In genomic region chr7:128387663-128388485, GRCh38 we compare ENCODE assay signal across 9 cellular contexts. TPM values are rescaled to one million over a fixed set of nuclear protein-coding genes. Genes with fewer than 3 reads are reported as not detected.
DNase-seq lines count a peak whose midpoint lies in the region; ATAC-seq and TF ChIP-seq lines count a peak whose summit lies in the region.
"Had no signal": no experiment of that assay in that cellular context is flagged by ENCODE, and none has a peak within 500 bp of the region (broad histone marks: within the 10 kb centered on the region; RNA-seq: fewer than 3 reads in every experiment).

No MANE protein-coding gene starts in this region.

- ATAC-seq in GM21360 (IDR thresholded peaks at IDR 0.05; ENCODE audit: unreplicated experiment), result peak; percentile 69
- ATAC-seq in aorta (ENCODE audit: low FRiP score), result peak; percentile 92

- H3K36me3 Mint-ChIP-seq in activated naive CD4-positive, alpha-beta T cell treated with anti-CD3 and anti-CD28 coated beads, Interleukin-2, amount 10 ng/mL, durations not matched to agents 7 days and 5 days, result peaks cover 2% of the 10 kb centered on the region

- H3K36me3 ChIP-seq in aorta (ENCODE audit: control insufficient read depth in 1 of 2, insufficient read depth in 2 of 2, low read length in 1 of 2), result no peaks in the 10 kb centered on the region

- H3K4me1 Mint-ChIP-seq in activated naive CD4-positive, alpha-beta T cell treated with anti-CD3 and anti-CD28 coated beads, Interleukin-2, amount 10 ng/mL, durations not matched to agents 7 days and 5 days, result no peaks in the 10 kb centered on the region

- H3K27me3 Mint-ChIP-seq in activated naive CD4-positive, alpha-beta T cell treated with anti-CD3 and anti-CD28 coated beads, Interleukin-2, amount 10 ng/mL, durations not matched to agents 7 days and 5 days, result peaks cover 42% of the 10 kb centered on the region

- H3K4me1 ChIP-seq in aorta (ENCODE audit: control insufficient read depth in 1 of 2, insufficient read depth in 2 of 2, low read length in 2 of 2), result no peaks in the 10 kb centered on the region

- 8 to 10% methylated on average over 17 of the region's 17 CpGs for WGBS in aorta, 2 donors

- no peak overlapping the region for H3K27ac ChIP-seq in aorta (ENCODE audit: low read depth in 1 of 2, low read length in 2 of 2)

- no peak overlapping the region for H3K4me3 Mint-ChIP-seq in activated naive CD4-positive, alpha-beta T cell treated with anti-CD3 and anti-CD28 coated beads, Interleukin-2, amount 10 ng/mL, durations not matched to agents 7 days and 5 days
- H3K4me3 Mint-ChIP-seq: T-helper 1 cell treated with Interleukin-12 subunit alpha and Interleukin-12 subunit beta and Interleukin-4 antibody, amounts not matched to agents 30 μg/mL and 1 μg/mL, for 36 hours had no signal

- intact Hi-C loops in head of caudate nucleus (cut with DNase I), result loop anchor here (2.0 kb wide), 1 partner anchor 41 kb away; no protein-coding TSS in a partner anchor
- intact Hi-C loops in posterior vena cava (cut with DNase I), result loop anchor here (2.0 kb wide), 2 partner anchors 39 to 41 kb away; no protein-coding TSS in a partner anchor
- intact Hi-C loops in aorta (cut with DNase I), result loop anchor here in 1 of 2 donors (1.0 kb wide), 1 partner anchor 40 kb away; no protein-coding TSS in a partner anchor

- TF ChIP-seq CTCF in LNCAP (IDR thresholded peaks at IDR 0.05), result peak; percentile 85

- H3K27ac Mint-ChIP-seq in activated naive CD4-positive, alpha-beta T cell treated with anti-CD3 and anti-CD28 coated beads, Interleukin-2, amount 10 ng/mL, durations not matched to agents 7 days and 5 days, result no peak overlapping the region
- H3K27ac Mint-ChIP-seq: T-helper 1 cell treated with Interleukin-12 subunit alpha and Interleukin-12 subunit beta and Interleukin-4 antibody, amounts not matched to agents 30 μg/mL and 1 μg/mL, for 36 hours had no signal

- no peaks in the 10 kb centered on the region for H3K9me3 Mint-ChIP-seq in activated naive CD4-positive, alpha-beta T cell treated with anti-CD3 and anti-CD28 coated beads, Interleukin-2, amount 10 ng/mL, durations not matched to agents 7 days and 5 days
- H3K9me3 Mint-ChIP-seq: T-helper 1 cell treated with Interleukin-12 subunit alpha and Interleukin-12 subunit beta and Interleukin-4 antibody, amounts not matched to agents 30 μg/mL and 1 μg/mL, for 36 hours had no signal

- no peaks in the 10 kb centered on the region for H3K9me3 ChIP-seq in aorta (ENCODE audit: control insufficient read depth, low read length)

- CTCF ChIA-PET in activated naive CD4-positive, alpha-beta T cell treated with anti-CD3 and anti-CD28 coated beads, Interleukin-2, amount 10 ng/mL, durations not matched to agents 7 days and 5 days (lab: Charles Lee), result interaction anchor here (0.9 to 8.5 kb wide), 21 partner anchors 8 to 678 kb away, joined by 3 to 183 read pairs (median 6); partner anchors contain the start of gene RBM28

- no peaks in the 10 kb centered on the region for H3K27me3 ChIP-seq in aorta (ENCODE audit: control insufficient read depth in 1 of 2, insufficient read depth in 2 of 2, low read length in 1 of 2)

- DNase-seq in COLO668 (lab: John Stamatoyannopoulos, UW; ENCODE audit: unreplicated experiment) (peak; percentile 66), SK-N-DZ (ENCODE audit: low spot score) (peak; percentile 87), head of caudate nucleus (peak; percentile 62 to 93 (median 85)), posterior vena cava (ENCODE audit: low spot score) (peak; percentile 95), aorta (peak; percentile 88 to 94)
- peak; percentile 78 for DNase-seq in activated naive CD4-positive, alpha-beta T cell treated with anti-CD3 and anti-CD28 coated beads, Interleukin-2, amount 10 ng/mL, durations not matched to agents 7 days and 5 days

- H3K4me3 ChIP-seq in aorta (ENCODE audit: low read length in 2 of 2), result no peak overlapping the region

RNA-seq across cellular contexts. Expression of gene IMPDH1, which starts 21.9 kb away (rescaled TPM):
- polyA plus RNA-seq in SK-N-DZ (2014; cell fraction: cytosol; rRNA removed), result 39.6 and 46.1 TPM in 2 replicates
- 107 and 111 TPM in 2 replicates for polyA plus RNA-seq in SK-N-DZ (2014; cell fraction: nucleus; rRNA removed)
- total RNA-seq in posterior vena cava, result 10 to 100 TPM; 44.7 to 49.4 TPM
- 10 to 100 TPM; 41.5 to 60.1 TPM for total RNA-seq in aorta
- 10 to 100 TPM; 21.0 to 40.0 TPM for polyA plus RNA-seq in aorta

RNA-seq across cellular contexts. Expression of gene PRRT4, which starts 26.4 kb away (rescaled TPM):
- polyA plus RNA-seq in SK-N-DZ (2014; cell fraction: cytosol; rRNA removed), result 15.5 and 17.8 TPM in 2 replicates
- polyA plus RNA-seq in SK-N-DZ (2014; cell fraction: nucleus; rRNA removed), result 29.0 and 40.4 TPM in 2 replicates
- total RNA-seq in posterior vena cava, result 1 to 10 TPM in 1 of 2 donors, under 1 TPM in 1; 0.43 to 1.2 TPM
- total RNA-seq in aorta, result 1 to 10 TPM in 1 of 2 donors, under 1 TPM in 1; 0.23 to 5.8 TPM
- polyA plus RNA-seq in aorta, result under 1 TPM in 1 of 2 donors, not detected in 1; 0.28 TPM

RNA-seq across cellular contexts. Expression of gene RBM28, which starts 44.2 kb away (rescaled TPM):
- polyA plus RNA-seq in SK-N-DZ (2014; cell fraction: cytosol; rRNA removed), result 36.3 and 37.5 TPM in 2 replicates
- 86.9 and 180 TPM in 2 replicates for polyA plus RNA-seq in SK-N-DZ (2014; cell fraction: nucleus; rRNA removed)
- total RNA-seq in posterior vena cava (10 to 100 TPM; 32.9 to 33.9 TPM), aorta (10 to 100 TPM; 38.4 to 41.5 TPM)
- 10 to 100 TPM in 1 of 2 donors, 1 to 10 TPM in 1; 5.0 to 26.3 TPM for polyA plus RNA-seq in aorta
